26 cellular contexts compared by ENCODE assay signal in genomic region chr17:63332286-63332685, GRCh38.
"Had no signal": no experiment of that assay in that cellular context is flagged by ENCODE, and none has a peak within 500 bp of the region (broad histone marks: within the 10 kb centered on the region; RNA-seq: fewer than 3 reads in every experiment).

No MANE protein-coding gene starts in this region.

- ATAC-seq: gastroesophageal sphincter, natural killer cell, right cardiac atrium, upper lobe of right lung had no signal

- H3K4me3 ChIP-seq: breast epithelium, gastroesophageal sphincter, neural progenitor cell, spleen, suprapubic skin, tibial artery, upper lobe of right lung had no signal

- H3K4me1 ChIP-seq: breast epithelium, neural progenitor cell, spleen, suprapubic skin had no signal

- FAIRE-seq: colon, endometrium had no signal

- H3K36me3 ChIP-seq: breast epithelium, gastroesophageal sphincter, neural progenitor cell, suprapubic skin, tibial artery had no signal

- H3K9me3 ChIP-seq: breast epithelium, gastroesophageal sphincter, spleen, suprapubic skin, tibial artery, upper lobe of right lung had no signal

- DNase-seq: activated CD4-positive, alpha-beta memory T cell treated with anti-CD3 and anti-CD28 coated beads for 36 hours; activated CD4-positive, alpha-beta T cell treated with anti-CD3 and anti-CD28 coated beads, Interleukin-2, amount 10 ng/mL, durations not matched to agents 24 days and 14 days; activated CD4-positive, CD25-positive, alpha-beta regulatory T cell treated with anti-CD3 and anti-CD28 coated beads, Interleukin-2, amount 50 U/mL, for 72 hours; activated CD8-positive, alpha-beta memory T cell treated with anti-CD3 and anti-CD28 coated beads, Interleukin-2, amount 50 U/mL, for 4 hours; activated effector memory CD4-positive, alpha-beta T cell treated with anti-CD3 and anti-CD28 coated beads, Interleukin-2, amount 50 U/mL, for 16 hours; activated naive CD4-positive, alpha-beta T cell treated with anti-CD3 and anti-CD28 coated beads for 36 hours; activated naive CD8-positive, alpha-beta T cell treated with anti-CD3 and anti-CD28 coated beads, Interleukin-2, amount 10 ng/mL, durations not matched to agents 7 days and 5 days; activated T-cell treated with anti-CD3 and anti-CD28 coated beads, Interleukin-2, amount 50 U/mL, for 1 hour; dermis blood vessel endothelial cell; effector CD4-positive, alpha-beta T cell; hippocampal formation; mesenchymal stem cell; natural killer cell; posterior cingulate gyrus; right cardiac atrium; spleen; stimulated activated naive CD4-positive, alpha-beta T cell; T-helper 2 cell; tibial artery; upper lobe of right lung had no signal
